Comparison of ENCODE assay signal across 1 cellular context in genomic region chr3:57647292-57647940, GRCh38.
TF ChIP-seq lines count a peak whose summit lies in the region.

No MANE protein-coding gene starts in this region.

TF ChIP-seq in IMR-90, 13 proteins besides CTCF, POLR2A, EP300 and RAD21:
- TF ChIP-seq RCOR1 (IDR thresholded peaks at IDR 0.05; ENCODE audit: insufficient replicate concordance, low read length), result no peak
- TF ChIP-seq NFE2L2 (IDR thresholded peaks at IDR 0.05; ENCODE audit: low read depth, low read length), result no peak
- TF ChIP-seq FOS (IDR thresholded peaks at IDR 0.05; ENCODE audit: low read depth, low read length), result no peak
